Comparison of ENCODE assay signal across 18 cellular contexts in genomic region chr17:9911089-9911488, GRCh38. TPM values are rescaled to one million over a fixed set of nuclear protein-coding genes. Genes with fewer than 3 reads are reported as not detected.
DNase-seq lines count a peak whose midpoint lies in the region; ATAC-seq and TF ChIP-seq lines count a peak whose summit lies in the region.
"Had no signal": no experiment of that assay in that cellular context is flagged by ENCODE, and none has a peak within 500 bp of the region (broad histone marks: within the 10 kb centered on the region; RNA-seq: fewer than 3 reads in every experiment).

No MANE protein-coding gene starts in this region.

- no peak for TF ChIP-seq CTCF in right atrium auricular region (IDR thresholded peaks at IDR 0.05)
- no peak for TF ChIP-seq CTCF in mesothelial cell of epicardium (IDR thresholded peaks at IDR 0.05; ENCODE audit: unreplicated experiment)
- no peak for TF ChIP-seq CTCF in spleen (IDR thresholded peaks at IDR 0.05 in 8 of 11, conservative IDR thresholded peaks at IDR 0.05 in 3 of 11)
- TF ChIP-seq CTCF in uterus (IDR thresholded peaks at IDR 0.05), result no peak

- H3K27ac ChIP-seq in right atrium auricular region, result no peak overlapping the region
- H3K27ac ChIP-seq in cingulate gyrus (ENCODE audit: low read depth, low read length), result peak overlapping the region; percentile 19
- H3K27ac ChIP-seq in spleen, result no peak overlapping the region
- H3K27ac ChIP-seq in uterus, result no peak overlapping the region

- H3K9me3 ChIP-seq in right atrium auricular region (no peaks in the 10 kb centered on the region), spleen (no peaks in the 10 kb centered on the region), T-helper 17 cell (ENCODE audit: control insufficient read depth, low read length, poor library complexity, severe bottlenecking) (no peaks in the 10 kb centered on the region), uterus (no peaks in the 10 kb centered on the region)

- H3K36me3 Mint-ChIP-seq in mesothelial cell of epicardium (peaks cover 10% of the 10 kb centered on the region), T-helper 17 cell (ENCODE audit: low read depth) (peaks cover 3% of the 10 kb centered on the region)

- peak overlapping the region; percentile 31 for H3K27ac Mint-ChIP-seq in mesothelial cell of epicardium
- no peak overlapping the region for H3K27ac Mint-ChIP-seq in T-helper 17 cell
- H3K27ac Mint-ChIP-seq: CD4-positive, alpha-beta T cell; GM23338 had no signal

- no peak overlapping the region for H3K4me3 Mint-ChIP-seq in mesothelial cell of epicardium
- no peak overlapping the region for H3K4me3 Mint-ChIP-seq in T-helper 17 cell
- H3K4me3 Mint-ChIP-seq: CD4-positive, alpha-beta T cell; GM23338 had no signal

- intact Hi-C loops in Right ventricle myocardium superior (cut with DNase I) (no loop called here), spleen (cut with DNase I; ENCODE audit: low total_unique reads) (no loop called here), uterus (cut with DNase I; ENCODE audit: low total_unique reads) (no loop called here)

- no peaks in the 10 kb centered on the region for H3K27me3 ChIP-seq in right atrium auricular region
- H3K27me3 ChIP-seq in spleen (replicated peaks in 1 of 7), result no peaks in the 10 kb centered on the region
- H3K27me3 ChIP-seq in uterus, result no peaks in the 10 kb centered on the region

- ATAC-seq in Right ventricle myocardium superior (ENCODE audit: poor library complexity) (peak; percentile 3), T-helper 17 cell (no peak)
- ATAC-seq: GM23338 had no signal

- DNase-seq in Right ventricle myocardium superior, result no peak
- DNase-seq in right atrium auricular region (ENCODE audit: low spot score), result no peak
- no peak for DNase-seq in mesothelial cell of epicardium (ENCODE audit: low spot score in 2 of 2, unreplicated experiment in 2 of 2)
- peak; percentile 47 for DNase-seq in spleen
- no peak for DNase-seq in T-helper 17 cell
- DNase-seq in uterus, result no peak
- no peak for DNase-seq in anterior cingulate cortex (lab: John Stamatoyannopoulos, UW)
- DNase-seq: 8988T; AML-193; C1 segment of cervical spinal cord; Calu3; CD4-positive, alpha-beta T cell; DMS 273 treated with DMSO at 0.1 percent for 48 hours; H7 had no signal

- peaks cover 25% of the 10 kb centered on the region for H3K36me3 ChIP-seq in right atrium auricular region
- peaks cover 0 to 49% (median 13%) of the 10 kb centered on the region in 6 donors for H3K36me3 ChIP-seq in spleen
- H3K36me3 ChIP-seq in uterus, result no peaks in the 10 kb centered on the region

- 79 to 86% (median 83%) methylated on average over 9 to 12 of the region's 12 CpGs for WGBS in spleen, 5 donors

- H3K9me3 Mint-ChIP-seq in mesothelial cell of epicardium, result no peaks in the 10 kb centered on the region
- H3K9me3 Mint-ChIP-seq: CD4-positive, alpha-beta T cell; GM23338 had no signal

- no peak overlapping the region for H3K4me3 ChIP-seq in right atrium auricular region
- no peak overlapping the region for H3K4me3 ChIP-seq in spleen
- H3K4me3 ChIP-seq in uterus, result no peak overlapping the region
- H3K4me3 ChIP-seq: GM23338 had no signal

- H3K4me1 ChIP-seq in right atrium auricular region, result no peaks in the 10 kb centered on the region
- H3K4me1 ChIP-seq in spleen, result no peaks in the 10 kb centered on the region
- H3K4me1 ChIP-seq in uterus, result no peaks in the 10 kb centered on the region

- H3K4me1 Mint-ChIP-seq in mesothelial cell of epicardium, result peaks cover 18% of the 10 kb centered on the region
- no peaks in the 10 kb centered on the region for H3K4me1 Mint-ChIP-seq in T-helper 17 cell

- H3K27me3 Mint-ChIP-seq in mesothelial cell of epicardium (ENCODE audit: low read depth), result no peaks in the 10 kb centered on the region
- H3K27me3 Mint-ChIP-seq in T-helper 17 cell, result peaks cover 16% of the 10 kb centered on the region

- no peak for TF ChIP-seq POLR2A in spleen (IDR thresholded peaks at IDR 0.05)
- no peak for TF ChIP-seq POLR2A in uterus (IDR thresholded peaks at IDR 0.05)

RNA-seq across cellular contexts. Expression of gene RCVRN, which starts 6.0 kb away (rescaled TPM):
- total RNA-seq in Right ventricle myocardium superior, result not detected
- under 1 TPM; 0.24 to 0.37 TPM for total RNA-seq in right atrium auricular region
- 1.2 to 1.8 TPM (median 1.3 TPM) in 3 replicates for total RNA-seq in mesothelial cell of epicardium
- 1 to 10 TPM in 1 of 7 donors, under 1 TPM in 6; 0.11 to 1.4 (median 0.32) TPM for total RNA-seq in spleen
- polyA plus RNA-seq in spleen, result under 1 TPM; 0.03 to 0.64 (median 0.30) TPM
- not detected for total RNA-seq in T-helper 17 cell
- total RNA-seq in uterus, result under 1 TPM in 1 of 4 donors, not detected in 3; 0.88 TPM
- total RNA-seq: Calu3; CD4-positive, alpha-beta T cell; Daoy; GM23338; H7; HT-29 had no signal
- polyA plus RNA-seq: GM23338 had no signal
